ENCODE assay signal across 15 cellular contexts in genomic region chr10:129525408-129525807, GRCh38. TPM values are rescaled to one million over a fixed set of nuclear protein-coding genes. Genes with fewer than 3 reads are reported as not detected.
DNase-seq lines count a peak whose midpoint lies in the region; ATAC-seq and TF ChIP-seq lines count a peak whose summit lies in the region.
"Had no signal": no experiment of that assay in that cellular context is flagged by ENCODE, and none has a peak within 500 bp of the region (broad histone marks: within the 10 kb centered on the region; RNA-seq: fewer than 3 reads in every experiment).

No MANE protein-coding gene starts in this region.

- no peak overlapping the region for H3K4me3 ChIP-seq in astrocyte of the spinal cord (ENCODE audit: low read depth, low read length)
- H3K4me3 ChIP-seq in hepatocyte, result no peak overlapping the region
- H3K4me3 ChIP-seq in stomach smooth muscle (ENCODE audit: low read length in 2 of 2), result peak overlapping the region; percentile 8 to 63
- H3K4me3 ChIP-seq: PC-9, tibial nerve had no signal

- TF ChIP-seq CTCF in astrocyte of the spinal cord (IDR thresholded peaks at IDR 0.05; ENCODE audit: low read depth, low read length), result no peak
- TF ChIP-seq CTCF in hepatocyte (IDR thresholded peaks at IDR 0.05; ENCODE audit: poor library complexity), result no peak

- DNase-seq in NCI-H2171 treated with DMSO at 0.1 percent for 48 hours (lab: John Stamatoyannopoulos, UW) (peak; percentile 4), NCI-H2171 (lab: John Stamatoyannopoulos, UW) (no peak), astrocyte of the spinal cord (ENCODE audit: low read depth, low spot score) (peak; percentile 24), hepatocyte (ENCODE audit: low spot score) (peak; percentile 37), NCI-H2029 (lab: John Stamatoyannopoulos, UW) (no peak)
- DNase-seq in activated CD4-positive, alpha-beta T cell treated with anti-CD3 and anti-CD28 coated beads for 1 hour, result no peak
- no peak for DNase-seq in activated CD8-positive, alpha-beta T cell treated with anti-CD3 and anti-CD28 coated beads, Interleukin-2, amount 10 ng/mL, durations not matched to agents 7 days and 5 days
- DNase-seq: activated CD4-positive, alpha-beta memory T cell treated with anti-CD3 and anti-CD28 coated beads, Interleukin-2, amount 10 ng/mL, durations not matched to agents 7 days and 5 days; activated naive CD4-positive, alpha-beta T cell treated with Interleukin-2 at 50 U/mL for 16 hours; glutamatergic neuron; PC-9 had no signal

- H3K9me3 ChIP-seq in hepatocyte (ENCODE audit: low read depth), result no peaks in the 10 kb centered on the region
- H3K9me3 ChIP-seq in stomach smooth muscle (ENCODE audit: control insufficient read depth in 2 of 2, low read length in 2 of 2), result no peaks in the 10 kb centered on the region

- H3K27ac ChIP-seq in hepatocyte (no peak overlapping the region), stomach smooth muscle (ENCODE audit: low read length) (no peak overlapping the region)
- H3K27ac ChIP-seq: 22Rv1, PC-9, tibial nerve had no signal

- CTCF ChIA-PET in activated CD8-positive, alpha-beta T cell treated with anti-CD3 and anti-CD28 coated beads, Interleukin-2, amount 10 ng/mL, durations not matched to agents 7 days and 5 days (lab: Charles Lee), result no interaction called here

- H3K4me1 Mint-ChIP-seq in activated CD8-positive, alpha-beta T cell treated with anti-CD3 and anti-CD28 coated beads, Interleukin-2, amount 10 ng/mL, durations not matched to agents 7 days and 5 days (ENCODE audit: low read depth), result no peaks in the 10 kb centered on the region
- H3K4me1 Mint-ChIP-seq: activated CD4-positive, alpha-beta memory T cell treated with anti-CD3 and anti-CD28 coated beads, Interleukin-2, amount 10 ng/mL, durations not matched to agents 7 days and 5 days had no signal

- H3K4me3 Mint-ChIP-seq in activated CD8-positive, alpha-beta T cell treated with anti-CD3 and anti-CD28 coated beads, Interleukin-2, amount 10 ng/mL, durations not matched to agents 7 days and 5 days, result no peak overlapping the region
- H3K4me3 Mint-ChIP-seq: activated CD4-positive, alpha-beta memory T cell treated with anti-CD3 and anti-CD28 coated beads, Interleukin-2, amount 10 ng/mL, durations not matched to agents 7 days and 5 days; dendritic cell treated with granulocyte-macrophage colony-stimulating factor and Interleukin-4, amounts not matched to agents 40 ng/mL and 50 ng/mL, for 4 days had no signal

- no peaks in the 10 kb centered on the region for H3K36me3 ChIP-seq in hepatocyte (replicated peaks; ENCODE audit: insufficient read depth, low read depth)
- peaks cover 0 to 4% of the 10 kb centered on the region in 2 donors for H3K36me3 ChIP-seq in stomach smooth muscle (ENCODE audit: control insufficient read depth in 2 of 2, insufficient read depth in 2 of 2, low read length in 2 of 2)

- no peak overlapping the region for H2AFZ ChIP-seq in hepatocyte
- H2AFZ ChIP-seq: PC-9 had no signal

- H3K27me3 ChIP-seq in hepatocyte (no peaks in the 10 kb centered on the region), stomach smooth muscle (ENCODE audit: control insufficient read depth in 1 of 2, insufficient read depth in 2 of 2, low read length in 2 of 2) (no peaks in the 10 kb centered on the region)
- H3K27me3 ChIP-seq: tibial nerve had no signal

- no peaks in the 10 kb centered on the region for H3K27me3 Mint-ChIP-seq in activated CD8-positive, alpha-beta T cell treated with anti-CD3 and anti-CD28 coated beads, Interleukin-2, amount 10 ng/mL, durations not matched to agents 7 days and 5 days (ENCODE audit: low read depth)
- H3K27me3 Mint-ChIP-seq: activated CD4-positive, alpha-beta memory T cell treated with anti-CD3 and anti-CD28 coated beads, Interleukin-2, amount 10 ng/mL, durations not matched to agents 7 days and 5 days; dendritic cell treated with granulocyte-macrophage colony-stimulating factor and Interleukin-4, amounts not matched to agents 40 ng/mL and 50 ng/mL, for 4 days had no signal

- H3K4me1 ChIP-seq in hepatocyte (ENCODE audit: insufficient read depth) (peaks cover 6% of the 10 kb centered on the region), stomach smooth muscle (ENCODE audit: control insufficient read depth, insufficient read depth, low read length) (peaks cover 10% of the 10 kb centered on the region)

- in situ Hi-C loops in astrocyte of the spinal cord (cut with HindIII; ENCODE audit: low sequenced_read_pairs), result no loop called here

- ATAC-seq in activated CD8-positive, alpha-beta T cell treated with anti-CD3 and anti-CD28 coated beads, Interleukin-2, amount 10 ng/mL, durations not matched to agents 7 days and 5 days, result no peak

- H3K9me3 Mint-ChIP-seq in activated CD8-positive, alpha-beta T cell treated with anti-CD3 and anti-CD28 coated beads, Interleukin-2, amount 10 ng/mL, durations not matched to agents 7 days and 5 days (ENCODE audit: insufficient read depth), result peaks cover 11% of the 10 kb centered on the region
- H3K9me3 Mint-ChIP-seq: dendritic cell treated with granulocyte-macrophage colony-stimulating factor and Interleukin-4, amounts not matched to agents 40 ng/mL and 50 ng/mL, for 4 days had no signal

- POLR2A ChIA-PET in activated CD8-positive, alpha-beta T cell treated with anti-CD3 and anti-CD28 coated beads, Interleukin-2, amount 10 ng/mL, durations not matched to agents 7 days and 5 days (lab: Charles Lee), result no interaction called here

- peaks cover 3% of the 10 kb centered on the region for H3K79me2 ChIP-seq in hepatocyte

- 53% methylated on average over 14 of the region's 14 CpGs for WGBS in hepatocyte (ENCODE audit: low lambda C conversion rate, missing lambda C conversion rate)

- peaks cover 9% of the 10 kb centered on the region for H3K36me3 Mint-ChIP-seq in activated CD8-positive, alpha-beta T cell treated with anti-CD3 and anti-CD28 coated beads, Interleukin-2, amount 10 ng/mL, durations not matched to agents 7 days and 5 days (ENCODE audit: low read depth)

- H3K9me2 ChIP-seq in hepatocyte (replicated peaks; ENCODE audit: insufficient read depth), result no peaks in the 10 kb centered on the region

- H3K27ac Mint-ChIP-seq in activated CD8-positive, alpha-beta T cell treated with anti-CD3 and anti-CD28 coated beads, Interleukin-2, amount 10 ng/mL, durations not matched to agents 7 days and 5 days, result no peak overlapping the region
- H3K27ac Mint-ChIP-seq: activated CD4-positive, alpha-beta memory T cell treated with anti-CD3 and anti-CD28 coated beads, Interleukin-2, amount 10 ng/mL, durations not matched to agents 7 days and 5 days; dendritic cell treated with granulocyte-macrophage colony-stimulating factor and Interleukin-4, amounts not matched to agents 40 ng/mL and 50 ng/mL, for 4 days had no signal

- no peaks in the 10 kb centered on the region for H4K20me1 ChIP-seq in hepatocyte (ENCODE audit: insufficient read depth, poor library complexity, severe bottlenecking)

- H3K4me2 ChIP-seq in hepatocyte, result peak overlapping the region; percentile 38
- H3K4me2 ChIP-seq: PC-9 had no signal

- H3K9ac ChIP-seq in stomach smooth muscle (ENCODE audit: low read length in 2 of 2), result peak overlapping the region in 1 of 2 donors; percentile 29

RNA-seq across cellular contexts. Expression of gene MGMT, which starts 58.4 kb away (rescaled TPM):
- total RNA-seq in hepatocyte, result 30.5 and 41.5 TPM in 2 replicates
- 41.9 and 44.2 TPM in 2 replicates for polyA plus RNA-seq in hepatocyte
- total RNA-seq in activated CD8-positive, alpha-beta T cell treated with anti-CD3 and anti-CD28 coated beads, Interleukin-2, amount 10 ng/mL, durations not matched to agents 7 days and 5 days, result 10 to 100 TPM; 16.7 to 17.3 TPM

Comparison
In these comparisons a context has a peak if more than half of its experiments do, and no peak if none do; other contexts are left out.
1. DNase-seq: peak in NCI-H2171 treated with DMSO at 0.1 percent for 48 hours (single experiment), astrocyte of the spinal cord (single experiment) and hepatocyte (single experiment); none in NCI-H2171 (single experiment), NCI-H2029 (single experiment), activated CD4-positive, alpha-beta T cell treated with anti-CD3 and anti-CD28 coated beads for 1 hour (single experiment) and activated CD8-positive, alpha-beta T cell treated with anti-CD3 and anti-CD28 coated beads, Interleukin-2, amount 10 ng/mL, durations not matched to agents 7 days and 5 days (single experiment).
2. H3K4me3 ChIP-seq: peak in stomach smooth muscle (2 of 2); none in astrocyte of the spinal cord (single experiment) and hepatocyte (single experiment).